In the genomic region with DNA sequence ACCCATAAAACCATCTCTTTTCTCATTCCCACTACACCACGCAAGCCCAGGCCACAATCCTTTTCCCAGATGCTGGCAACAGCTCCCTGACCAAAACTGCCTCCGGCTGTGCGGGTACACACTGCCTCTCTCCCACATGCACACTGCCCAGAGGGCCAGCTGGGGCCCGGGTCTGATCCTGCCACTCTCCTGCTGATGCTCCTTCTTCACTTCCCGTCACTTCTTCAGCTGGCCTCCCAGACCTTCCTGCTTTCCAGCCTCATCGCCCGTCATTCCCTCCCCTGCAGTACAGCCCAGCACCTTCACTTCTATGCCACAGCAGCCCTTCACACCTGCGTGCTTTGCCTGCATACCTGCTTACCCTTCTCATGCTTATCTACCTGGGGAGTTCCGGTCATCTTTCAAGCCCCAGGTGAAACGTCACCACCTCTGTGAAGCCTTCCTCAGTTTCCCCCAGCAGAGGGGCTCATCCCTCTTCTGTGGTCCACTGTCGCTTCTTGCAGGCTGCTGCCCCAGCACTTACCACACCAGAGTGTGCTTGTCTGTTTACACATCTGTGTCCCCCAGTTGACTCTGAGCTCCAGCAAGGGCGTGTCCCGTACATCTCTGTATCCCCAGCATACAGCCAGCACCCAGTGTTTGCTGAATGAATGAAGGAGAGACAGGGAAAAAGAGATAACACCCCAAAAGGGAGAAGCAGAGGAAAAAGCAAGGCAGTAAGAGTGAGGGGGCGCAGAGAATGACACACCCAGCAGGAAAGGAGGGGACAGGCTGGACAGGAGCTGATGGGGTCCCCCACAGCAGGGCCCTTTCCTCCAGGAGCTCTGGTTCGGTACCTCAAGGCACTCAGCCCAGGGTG, we compare ENCODE assay signal across 1 cellular context.
TF ChIP-seq lines count a peak whose summit lies in the region.

No MANE protein-coding gene starts in this region.

TF ChIP-seq in WTC11, 78 proteins besides CTCF, POLR2A, EP300 and RAD21 (continued from another document):
- TF ChIP-seq, protein P1, sequence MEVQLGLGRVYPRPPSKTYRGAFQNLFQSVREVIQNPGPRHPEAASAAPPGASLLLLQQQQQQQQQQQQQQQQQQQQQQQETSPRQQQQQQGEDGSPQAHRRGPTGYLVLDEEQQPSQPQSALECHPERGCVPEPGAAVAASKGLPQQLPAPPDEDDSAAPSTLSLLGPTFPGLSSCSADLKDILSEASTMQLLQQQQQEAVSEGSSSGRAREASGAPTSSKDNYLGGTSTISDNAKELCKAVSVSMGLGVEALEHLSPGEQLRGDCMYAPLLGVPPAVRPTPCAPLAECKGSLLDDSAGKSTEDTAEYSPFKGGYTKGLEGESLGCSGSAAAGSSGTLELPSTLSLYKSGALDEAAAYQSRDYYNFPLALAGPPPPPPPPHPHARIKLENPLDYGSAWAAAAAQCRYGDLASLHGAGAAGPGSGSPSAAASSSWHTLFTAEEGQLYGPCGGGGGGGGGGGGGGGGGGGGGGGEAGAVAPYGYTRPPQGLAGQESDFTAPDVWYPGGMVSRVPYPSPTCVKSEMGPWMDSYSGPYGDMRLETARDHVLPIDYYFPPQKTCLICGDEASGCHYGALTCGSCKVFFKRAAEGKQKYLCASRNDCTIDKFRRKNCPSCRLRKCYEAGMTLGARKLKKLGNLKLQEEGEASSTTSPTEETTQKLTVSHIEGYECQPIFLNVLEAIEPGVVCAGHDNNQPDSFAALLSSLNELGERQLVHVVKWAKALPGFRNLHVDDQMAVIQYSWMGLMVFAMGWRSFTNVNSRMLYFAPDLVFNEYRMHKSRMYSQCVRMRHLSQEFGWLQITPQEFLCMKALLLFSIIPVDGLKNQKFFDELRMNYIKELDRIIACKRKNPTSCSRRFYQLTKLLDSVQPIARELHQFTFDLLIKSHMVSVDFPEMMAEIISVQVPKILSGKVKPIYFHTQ (CRISPR knock-in tag; IDR thresholded peaks at IDR 0.05) = no peak
- TF ChIP-seq, protein P2, sequence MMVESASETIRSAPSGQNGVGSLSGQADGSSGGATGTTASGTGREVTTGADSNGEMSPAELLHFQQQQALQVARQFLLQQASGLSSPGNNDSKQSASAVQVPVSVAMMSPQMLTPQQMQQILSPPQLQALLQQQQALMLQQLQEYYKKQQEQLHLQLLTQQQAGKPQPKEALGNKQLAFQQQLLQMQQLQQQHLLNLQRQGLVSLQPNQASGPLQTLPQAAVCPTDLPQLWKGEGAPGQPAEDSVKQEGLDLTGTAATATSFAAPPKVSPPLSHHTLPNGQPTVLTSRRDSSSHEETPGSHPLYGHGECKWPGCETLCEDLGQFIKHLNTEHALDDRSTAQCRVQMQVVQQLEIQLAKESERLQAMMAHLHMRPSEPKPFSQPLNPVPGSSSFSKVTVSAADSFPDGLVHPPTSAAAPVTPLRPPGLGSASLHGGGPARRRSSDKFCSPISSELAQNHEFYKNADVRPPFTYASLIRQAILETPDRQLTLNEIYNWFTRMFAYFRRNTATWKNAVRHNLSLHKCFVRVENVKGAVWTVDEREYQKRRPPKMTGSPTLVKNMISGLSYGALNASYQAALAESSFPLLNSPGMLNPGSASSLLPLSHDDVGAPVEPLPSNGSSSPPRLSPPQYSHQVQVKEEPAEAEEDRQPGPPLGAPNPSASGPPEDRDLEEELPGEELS (CRISPR knock-in tag; IDR thresholded peaks at IDR 0.05) = no peak
- TF ChIP-seq OVOL2 (CRISPR knock-in tag; IDR thresholded peaks at IDR 0.05; ENCODE audit: borderline replicate concordance) = no peak
- no peak for TF ChIP-seq NFYB (CRISPR knock-in tag; conservative IDR thresholded peaks at IDR 0.05; ENCODE audit: low read depth)
- TF ChIP-seq, protein P3, sequence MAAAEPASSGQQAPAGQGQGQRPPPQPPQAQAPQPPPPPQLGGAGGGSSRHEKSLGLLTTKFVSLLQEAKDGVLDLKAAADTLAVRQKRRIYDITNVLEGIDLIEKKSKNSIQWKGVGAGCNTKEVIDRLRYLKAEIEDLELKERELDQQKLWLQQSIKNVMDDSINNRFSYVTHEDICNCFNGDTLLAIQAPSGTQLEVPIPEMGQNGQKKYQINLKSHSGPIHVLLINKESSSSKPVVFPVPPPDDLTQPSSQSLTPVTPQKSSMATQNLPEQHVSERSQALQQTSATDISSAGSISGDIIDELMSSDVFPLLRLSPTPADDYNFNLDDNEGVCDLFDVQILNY (CRISPR knock-in tag; IDR thresholded peaks at IDR 0.05) = no peak
- no peak for TF ChIP-seq ZNF396 (CRISPR knock-in tag; IDR thresholded peaks at IDR 0.05; ENCODE audit: borderline replicate concordance)
- TF ChIP-seq, protein P4, sequence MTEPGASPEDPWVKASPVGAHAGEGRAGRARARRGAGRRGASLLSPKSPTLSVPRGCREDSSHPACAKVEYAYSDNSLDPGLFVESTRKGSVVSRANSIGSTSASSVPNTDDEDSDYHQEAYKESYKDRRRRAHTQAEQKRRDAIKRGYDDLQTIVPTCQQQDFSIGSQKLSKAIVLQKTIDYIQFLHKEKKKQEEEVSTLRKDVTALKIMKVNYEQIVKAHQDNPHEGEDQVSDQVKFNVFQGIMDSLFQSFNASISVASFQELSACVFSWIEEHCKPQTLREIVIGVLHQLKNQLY (CRISPR knock-in tag; IDR thresholded peaks at IDR 0.05) = no peak
- no peak for TF ChIP-seq FOXJ3 (CRISPR knock-in tag; IDR thresholded peaks at IDR 0.05; ENCODE audit: borderline replicate concordance)
- no peak for TF ChIP-seq ZNF263 (CRISPR knock-in tag; IDR thresholded peaks at IDR 0.05; ENCODE audit: low read depth)
